In genomic region chr1:212488436-212489283, GRCh38 we compare ENCODE assay signal across 10 cellular contexts. TPM values are rescaled to one million over a fixed set of nuclear protein-coding genes. Genes with fewer than 3 reads are reported as not detected.
A peak's percentile ranks its signal among the peaks of the same experiment; 100 is the strongest.
DNase-seq lines count a peak whose midpoint lies in the region; ATAC-seq, FAIRE-seq and TF ChIP-seq lines count a peak whose summit lies in the region.
"Had no signal": no experiment of that assay in that cellular context is flagged by ENCODE, and none has a peak within 500 bp of the region (broad histone marks: within the 10 kb centered on the region; RNA-seq: fewer than 3 reads in every experiment).

No MANE protein-coding gene starts in this region.

- peaks cover 4% of the 10 kb centered on the region for H3K27me3 Mint-ChIP-seq in activated B cell treated with CpG ODN at 0.5 μM for 24 hours

- H3K36me3 ChIP-seq in heart left ventricle (no peaks in the 10 kb centered on the region), small intestine (ENCODE audit: control insufficient read depth in 2 of 2, insufficient read depth in 2 of 2, low read length in 2 of 2) (no peaks in the 10 kb centered on the region)

- intact Hi-C loops in activated B cell treated with CpG ODN at 0.5 μM for 24 hours (cut with micrococcal nuclease) = no loop called here
- intact Hi-C loops in heart left ventricle (cut with DNase I) = loop anchor here in 4 of 10 donors (10.0 kb wide), 2 partner anchors 66 to 276 kb away; no protein-coding TSS in a partner anchor

- no peak overlapping the region for H3K4me3 ChIP-seq in heart left ventricle
- H3K4me3 ChIP-seq in small intestine (ENCODE audit: low read depth in 1 of 2, low read length in 2 of 2) = no peak overlapping the region
- H3K4me3 ChIP-seq: skin epidermis had no signal

- H3K4me1 ChIP-seq in heart left ventricle (peaks cover 0 to 48% (median 8%) of the 10 kb centered on the region in 12 donors), small intestine (ENCODE audit: control insufficient read depth in 2 of 2, insufficient read depth in 1 of 2, low read depth in 1 of 2, low read length in 1 of 2) (no peaks in the 10 kb centered on the region)

- CTCF ChIA-PET in activated B cell treated with CpG ODN at 0.5 μM for 24 hours (lab: Charles Lee) = no interaction called here

- ATAC-seq in GM19351 (IDR thresholded peaks at IDR 0.05; ENCODE audit: unreplicated experiment) = peak; percentile 97
- peak; percentile 80 for ATAC-seq in HG03442 (IDR thresholded peaks at IDR 0.05; ENCODE audit: unreplicated experiment)
- peak; percentile 34 for ATAC-seq in activated B cell treated with CpG ODN at 0.5 μM for 24 hours (ENCODE audit: low read depth)
- peak; percentile 41 to 76 (median 68) for ATAC-seq in heart left ventricle
- no peak for ATAC-seq in HG03025 (IDR thresholded peaks at IDR 0.05; ENCODE audit: low FRiP score, unreplicated experiment)

- H3K4me1 Mint-ChIP-seq in activated B cell treated with CpG ODN at 0.5 μM for 24 hours = peaks cover 4% of the 10 kb centered on the region

- TF ChIP-seq POLR2A in heart left ventricle (IDR thresholded peaks at IDR 0.05) = no peak

- peak overlapping the region in 3 of 12 donors; percentile 42 to 76 (median 51) for H3K27ac ChIP-seq in heart left ventricle
- H3K27ac ChIP-seq in small intestine (ENCODE audit: low read depth in 1 of 2, low read length in 1 of 2) = peak overlapping the region in 1 of 2 donors; percentile 63

- peak; percentile 99 for DNase-seq in DMS53 (lab: John Stamatoyannopoulos, UW)
- no peak for DNase-seq in activated B cell treated with CpG ODN at 0.5 μM for 24 hours
- peak in 2 of 5 donors; percentile 29 to 41 for DNase-seq in heart left ventricle
- DNase-seq in small intestine = peak; percentile 43
- no peak for DNase-seq in activated effector memory CD4-positive, alpha-beta T cell treated with anti-CD3 and anti-CD28 coated beads, Interleukin-2, amount 50 U/mL, for 16 hours

- POLR2A ChIA-PET in activated B cell treated with CpG ODN at 0.5 μM for 24 hours (lab: Charles Lee) = interaction anchor here (0.6 kb wide), 1 partner anchor 309 kb away, joined by 3 read pairs; no protein-coding TSS in a partner anchor

- no peaks in the 10 kb centered on the region for H3K36me3 Mint-ChIP-seq in activated B cell treated with CpG ODN at 0.5 μM for 24 hours (ENCODE audit: low read depth)

- TF ChIP-seq CTCF in activated B cell treated with CpG ODN at 0.5 μM for 24 hours (IDR thresholded peaks at IDR 0.05) (no peak), heart left ventricle (IDR thresholded peaks at IDR 0.05) (no peak)

- 43 to 60% (median 50%) methylated on average over 4 of the region's 4 CpGs for WGBS in heart left ventricle, 4 donors
- 25 to 36% (median 33%) methylated on average over 4 of the region's 4 CpGs for WGBS in small intestine, 3 donors

- no peak overlapping the region for H3K4me3 Mint-ChIP-seq in activated B cell treated with CpG ODN at 0.5 μM for 24 hours
- H3K4me3 Mint-ChIP-seq: T-helper 1 cell treated with Interleukin-12 subunit alpha and Interleukin-12 subunit beta and Interleukin-4 antibody, amounts not matched to agents 30 μg/mL and 1 μg/mL, for 36 hours had no signal

- no peak overlapping the region for H3K27ac Mint-ChIP-seq in activated B cell treated with CpG ODN at 0.5 μM for 24 hours
- H3K27ac Mint-ChIP-seq: T-helper 1 cell treated with Interleukin-12 subunit alpha and Interleukin-12 subunit beta and Interleukin-4 antibody, amounts not matched to agents 30 μg/mL and 1 μg/mL, for 36 hours had no signal

- no peak for FAIRE-seq in small intestine (lab: Jason Lieb, UNC)

- H3K9me3 ChIP-seq in heart left ventricle (no peaks in the 10 kb centered on the region), small intestine (ENCODE audit: control insufficient read depth, low read depth) (no peaks in the 10 kb centered on the region)

- H3K27me3 ChIP-seq in heart left ventricle (no peaks in the 10 kb centered on the region), small intestine (ENCODE audit: control insufficient read depth in 2 of 2, insufficient read depth in 2 of 2, low read length in 2 of 2) (no peaks in the 10 kb centered on the region)

- no peaks in the 10 kb centered on the region for H3K9me3 Mint-ChIP-seq in activated B cell treated with CpG ODN at 0.5 μM for 24 hours
- H3K9me3 Mint-ChIP-seq: T-helper 1 cell treated with Interleukin-12 subunit alpha and Interleukin-12 subunit beta and Interleukin-4 antibody, amounts not matched to agents 30 μg/mL and 1 μg/mL, for 36 hours had no signal

RNA-seq across cellular contexts. Expression of gene NENF, which starts 55.9 kb away (rescaled TPM):
- total RNA-seq in activated B cell treated with CpG ODN at 0.5 μM for 24 hours = 24.1 and 26.4 TPM in 2 replicates
- total RNA-seq in heart left ventricle = 100 to 1,000 TPM in 7 of 9 donors, 10 to 100 TPM in 2; 84.2 to 174 (median 105) TPM
- 100 to 1,000 TPM in 1 of 2 donors, 10 to 100 TPM in 1; 69.8 to 170 TPM for polyA plus RNA-seq in heart left ventricle
- polyA plus RNA-seq in small intestine = 10 to 100 TPM; 17.7 to 62.6 (median 36.5) TPM

Comparison
In these comparisons a context has a peak if more than half of its experiments do, and no peak if none do; other contexts are left out.
1. DNase-seq: peak in DMS53 (single experiment) and small intestine (single experiment); none in activated B cell treated with CpG ODN at 0.5 μM for 24 hours (single experiment) and activated effector memory CD4-positive, alpha-beta T cell treated with anti-CD3 and anti-CD28 coated beads, Interleukin-2, amount 50 U/mL, for 16 hours (single experiment).